Comparison of ENCODE assay signal across 22 cellular contexts in genomic region chr17:66570353-66571195, GRCh38.
DNase-seq lines count a peak whose midpoint lies in the region; ATAC-seq and TF ChIP-seq lines count a peak whose summit lies in the region.
"Had no signal": no experiment of that assay in that cellular context is flagged by ENCODE, and none has a peak within 500 bp of the region (broad histone marks: within the 10 kb centered on the region; RNA-seq: fewer than 3 reads in every experiment).

No MANE protein-coding gene starts in this region.

- H3K27ac ChIP-seq in A673 (ENCODE audit: low read depth, low read length, poor library complexity, severe bottlenecking) (no peak overlapping the region), VCaP (peak overlapping the region; percentile 39), upper lobe of left lung (no peak overlapping the region)

- WGBS in upper lobe of left lung, 2 donors = 67 to 70% methylated on average over 10 of the region's 10 CpGs

- H3K4me1 Mint-ChIP-seq in type B pancreatic cell (ENCODE audit: unreplicated experiment) = peaks cover 1% of the 10 kb centered on the region

- no peak for TF ChIP-seq EP300 in upper lobe of left lung (IDR thresholded peaks at IDR 0.05)

- H3K4me1 ChIP-seq in A673 (ENCODE audit: insufficient read depth, low read length, poor library complexity, severe bottlenecking) (peaks cover 20% of the 10 kb centered on the region), upper lobe of left lung (peaks cover 0 to 6% (median 0%) of the 10 kb centered on the region in 4 donors)
- H3K4me1 ChIP-seq: HAP-1 had no signal

- no TSS peak for BruUV-seq in A673 (replicated peaks; lab: Mats Ljungman, UMichigan)

- H3K4me3 ChIP-seq in A673 (ENCODE audit: low read depth, low read length, poor library complexity, severe bottlenecking) = no peak overlapping the region
- H3K4me3 ChIP-seq in upper lobe of left lung = no peak overlapping the region
- H3K4me3 ChIP-seq: HAP-1 had no signal

- H3K9me3 ChIP-seq in A673 (ENCODE audit: low read depth, low read length, poor library complexity, severe bottlenecking) (no peaks in the 10 kb centered on the region), upper lobe of left lung (no peaks in the 10 kb centered on the region)
- H3K9me3 ChIP-seq: HAP-1 had no signal

- CTCF ChIA-PET in A673 (lab: Charles Lee) (no interaction called here), HEK293T (lab: Yijun Ruan, JAX) (no interaction called here)

- H3K27ac Mint-ChIP-seq in type B pancreatic cell = no peak overlapping the region
- H3K27ac Mint-ChIP-seq: activated CD4-positive, alpha-beta T cell treated with anti-CD3 and anti-CD28 coated beads, Interleukin-2, amount 10 ng/mL, durations not matched to agents 7 days and 5 days; activated naive CD8-positive, alpha-beta T cell; CD4-positive, CD25-positive, alpha-beta regulatory T cell; T-helper 17 cell had no signal

- no peak overlapping the region for H3K4me3 Mint-ChIP-seq in type B pancreatic cell
- H3K4me3 Mint-ChIP-seq: activated CD4-positive, alpha-beta T cell treated with anti-CD3 and anti-CD28 coated beads, Interleukin-2, amount 10 ng/mL, durations not matched to agents 7 days and 5 days; activated naive CD8-positive, alpha-beta T cell; CD4-positive, CD25-positive, alpha-beta regulatory T cell; naive thymus-derived CD4-positive, alpha-beta T cell; T-helper 17 cell had no signal

- no peaks in the 10 kb centered on the region for H3K36me3 Mint-ChIP-seq in type B pancreatic cell

- H3K27me3 Mint-ChIP-seq in type B pancreatic cell = no peaks in the 10 kb centered on the region
- H3K27me3 Mint-ChIP-seq: activated CD4-positive, alpha-beta T cell treated with anti-CD3 and anti-CD28 coated beads, Interleukin-2, amount 10 ng/mL, durations not matched to agents 7 days and 5 days; activated naive CD8-positive, alpha-beta T cell; CD4-positive, CD25-positive, alpha-beta regulatory T cell; naive thymus-derived CD4-positive, alpha-beta T cell; T-helper 17 cell had no signal

- TF ChIP-seq POLR2A in upper lobe of left lung (IDR thresholded peaks at IDR 0.05) = no peak

- POLR2A ChIA-PET in A673 (lab: Charles Lee; ENCODE audit: low non-redundant PET) = no interaction called here
- POLR2A ChIA-PET in HEK293T (lab: Yijun Ruan, JAX) = no interaction called here

- H3K9me3 Mint-ChIP-seq in type B pancreatic cell = no peaks in the 10 kb centered on the region
- H3K9me3 Mint-ChIP-seq: CD4-positive, CD25-positive, alpha-beta regulatory T cell had no signal

- DNase-seq in A673 (ENCODE audit: low spot score) (peak; percentile 27), HEK293T (ENCODE audit: extremely low spot score) (no peak), iris pigment epithelial cell (ENCODE audit: low read depth) (peak; percentile 75), upper lobe of left lung (no peak), type B pancreatic cell (ENCODE audit: extremely low spot score, unreplicated experiment) (no peak)
- DNase-seq: activated CD4-positive, alpha-beta T cell treated with anti-CD3 and anti-CD28 coated beads, Interleukin-2, amount 10 ng/mL, durations not matched to agents 7 days and 5 days; CD4-positive, CD25-positive, alpha-beta regulatory T cell; effector memory CD4-positive, alpha-beta T cell; KG1; left colon; MV-4-11; naive thymus-derived CD4-positive, alpha-beta T cell; NCI-H1694; NCI-H82; occipital lobe; T-helper 17 cell; trophoblast cell had no signal

- H3K27me3 ChIP-seq in A673 (replicated peaks; ENCODE audit: insufficient read depth, low read depth, low read length, poor library complexity) (no peaks in the 10 kb centered on the region), upper lobe of left lung (no peaks in the 10 kb centered on the region)

- no peak for ATAC-seq in upper lobe of left lung (ENCODE audit: low FRiP score in 2 of 2)
- ATAC-seq in GM19395 (IDR thresholded peaks at IDR 0.05; ENCODE audit: unreplicated experiment) = no peak
- no peak for ATAC-seq in GM19452 (IDR thresholded peaks at IDR 0.05; ENCODE audit: unreplicated experiment)
- ATAC-seq: left colon; naive thymus-derived CD4-positive, alpha-beta T cell; T-helper 17 cell had no signal

- H3K36me3 ChIP-seq in A673 (ENCODE audit: insufficient read depth, low read length, poor library complexity, severe bottlenecking) (no peaks in the 10 kb centered on the region), upper lobe of left lung (no peaks in the 10 kb centered on the region)
- H3K36me3 ChIP-seq: HAP-1 had no signal

- intact Hi-C loops in A673 (cut with micrococcal nuclease; ENCODE audit: unreplicated experiment) = no loop called here

- TF ChIP-seq CTCF in A673 (conservative IDR thresholded peaks at IDR 0.05; ENCODE audit: low read depth, low read length) (no peak), VCaP (conservative IDR thresholded peaks at IDR 0.05) (no peak), upper lobe of left lung (IDR thresholded peaks at IDR 0.05) (no peak), type B pancreatic cell (conservative IDR thresholded peaks at IDR 0.05) (no peak)

TF ChIP-seq in HEK293T, 16 proteins besides CTCF, POLR2A, EP300 and RAD21:
- TF ChIP-seq FOXA1 (IDR thresholded peaks at IDR 0.05) (peak; percentile 83), ZNF384 (IDR thresholded peaks at IDR 0.05) (no peak), PKNOX1 (IDR thresholded peaks at IDR 0.05) (peak; percentile 81), ELF4 (IDR thresholded peaks at IDR 0.05) (no peak), LEF1 (IDR thresholded peaks at IDR 0.05; ENCODE audit: borderline replicate concordance) (no peak), CTBP1 (IDR thresholded peaks at IDR 0.05; ENCODE audit: borderline replicate concordance) (peak; percentile 54; the same call in 1 of the 2 replicates), ARNT (IDR thresholded peaks at IDR 0.05) (no peak)

Comparison
In these comparisons a context has a peak if more than half of its experiments do, and no peak if none do; other contexts are left out.
1. DNase-seq: peak in A673 (single experiment) and iris pigment epithelial cell (single experiment); none in HEK293T (single experiment), upper lobe of left lung (0 of 2) and type B pancreatic cell (single experiment).